In genomic region chr9:86308687-86309086, GRCh38 we compare ENCODE assay signal across 16 cellular contexts. TPM values are rescaled to one million over a fixed set of nuclear protein-coding genes. Genes with fewer than 3 reads are reported as not detected.
DNase-seq lines count a peak whose midpoint lies in the region; ATAC-seq and TF ChIP-seq lines count a peak whose summit lies in the region.
"Had no signal": no experiment of that assay in that cellular context is flagged by ENCODE, and none has a peak within 500 bp of the region (broad histone marks: within the 10 kb centered on the region; RNA-seq: fewer than 3 reads in every experiment).

No MANE protein-coding gene starts in this region.

- no peak for TF ChIP-seq CTCF in psoas muscle (IDR thresholded peaks at IDR 0.05)

- H3K36me3 Mint-ChIP-seq in activated T-helper 17 cell treated with anti-CD3 and anti-CD28 coated beads, Interleukin-2, amount 50 U/mL, for 72 hours (ENCODE audit: low read depth) = peaks cover 98% of the 10 kb centered on the region
- peaks cover 80% of the 10 kb centered on the region for H3K36me3 Mint-ChIP-seq in effector memory CD8-positive, alpha-beta T cell (ENCODE audit: insufficient read depth)

- ATAC-seq in activated T-helper 17 cell treated with anti-CD3 and anti-CD28 coated beads, Interleukin-2, amount 50 U/mL, for 72 hours (replicated peaks) = no peak
- ATAC-seq in psoas muscle (peak; percentile 89 to 98 (median 96)), HG03159 (IDR thresholded peaks at IDR 0.05; ENCODE audit: unreplicated experiment) (no peak)
- ATAC-seq in effector memory CD8-positive, alpha-beta T cell (replicated peaks) = no peak
- ATAC-seq: GM12878 had no signal

- no peaks in the 10 kb centered on the region for H3K9me3 Mint-ChIP-seq in activated T-helper 17 cell treated with anti-CD3 and anti-CD28 coated beads, Interleukin-2, amount 50 U/mL, for 72 hours
- no peaks in the 10 kb centered on the region for H3K9me3 Mint-ChIP-seq in effector memory CD8-positive, alpha-beta T cell

- peaks cover 3 to 82% of the 10 kb centered on the region in 2 donors for H3K36me3 ChIP-seq in psoas muscle (ENCODE audit: insufficient read depth in 1 of 2, low read depth in 1 of 2)

- intact Hi-C loops in psoas muscle (cut with DNase I) = no loop called here

- H3K27me3 ChIP-seq in psoas muscle (ENCODE audit: insufficient read depth in 3 of 3, low read length in 2 of 3) = no peaks in the 10 kb centered on the region

- no peak overlapping the region for H3K4me3 ChIP-seq in psoas muscle
- H3K4me3 ChIP-seq: GM12878, HAP-1 had no signal

- peak overlapping the region; percentile 36 for H3K27ac Mint-ChIP-seq in activated T-helper 17 cell treated with anti-CD3 and anti-CD28 coated beads, Interleukin-2, amount 50 U/mL, for 72 hours
- H3K27ac Mint-ChIP-seq in effector memory CD8-positive, alpha-beta T cell = peak overlapping the region in 1 of 2 donors; percentile 25
- H3K27ac Mint-ChIP-seq: CD4-positive, alpha-beta T cell had no signal

- 28 to 42% (median 32%) methylated on average over 1 of the region's 1 CpG for WGBS in psoas muscle, 3 donors

- DNase-seq in AG08396 (ENCODE audit: low spot score) (peak; percentile 25), hepatic stellate cell (ENCODE audit: low spot score) (peak; percentile 6), psoas muscle (no peak), HUDEP-2 (lab: John Stamatoyannopoulos, UW; ENCODE audit: unreplicated experiment in 76 of 76) (no peak)
- DNase-seq in effector memory CD8-positive, alpha-beta T cell = no peak
- no peak for DNase-seq in activated CD8-positive, alpha-beta memory T cell treated with anti-CD3 and anti-CD28 coated beads, Interleukin-2, amount 50 U/mL, for 48 hours
- DNase-seq: 8988T; C1 segment of cervical spinal cord; Calu3; CD4-positive, alpha-beta T cell; DMS79; GOT3 had no signal

- H3K27me3 Mint-ChIP-seq in activated T-helper 17 cell treated with anti-CD3 and anti-CD28 coated beads, Interleukin-2, amount 50 U/mL, for 72 hours = no peaks in the 10 kb centered on the region
- H3K27me3 Mint-ChIP-seq in effector memory CD8-positive, alpha-beta T cell = no peaks in the 10 kb centered on the region
- H3K27me3 Mint-ChIP-seq: CD4-positive, alpha-beta T cell had no signal

- H3K27ac ChIP-seq in psoas muscle = peak overlapping the region; percentile 57

- H3K9me3 ChIP-seq in psoas muscle = no peaks in the 10 kb centered on the region
- H3K9me3 ChIP-seq: HAP-1 had no signal

- peaks cover 12% of the 10 kb centered on the region for H3K4me1 Mint-ChIP-seq in activated T-helper 17 cell treated with anti-CD3 and anti-CD28 coated beads, Interleukin-2, amount 50 U/mL, for 72 hours
- peaks cover 9 to 18% of the 10 kb centered on the region in 2 donors for H3K4me1 Mint-ChIP-seq in effector memory CD8-positive, alpha-beta T cell (ENCODE audit: low read depth in 2 of 2)

- peaks cover 16% of the 10 kb centered on the region for H3K4me1 ChIP-seq in psoas muscle

- no peak overlapping the region for H3K4me3 Mint-ChIP-seq in activated T-helper 17 cell treated with anti-CD3 and anti-CD28 coated beads, Interleukin-2, amount 50 U/mL, for 72 hours
- H3K4me3 Mint-ChIP-seq in effector memory CD8-positive, alpha-beta T cell = no peak overlapping the region
- H3K4me3 Mint-ChIP-seq: CD4-positive, alpha-beta T cell had no signal

RNA-seq across cellular contexts. Expression of gene ISCA1, which starts 26.3 kb away (rescaled TPM):
- total RNA-seq in activated T-helper 17 cell treated with anti-CD3 and anti-CD28 coated beads, Interleukin-2, amount 50 U/mL, for 72 hours = 10 to 100 TPM; 33.2 to 34.6 TPM
- 10 to 100 TPM; 44.5 to 66.4 (median 50.0) TPM for total RNA-seq in psoas muscle
- 100 to 1,000 TPM in 1 of 3 donors, 10 to 100 TPM in 2; 69.4 to 130 (median 79.9) TPM for polyA plus RNA-seq in psoas muscle

RNA-seq across cellular contexts. Expression of gene TUT7, which starts 45.5 kb away (rescaled TPM):
- 10 to 100 TPM; 42.7 to 79.0 TPM for total RNA-seq in activated T-helper 17 cell treated with anti-CD3 and anti-CD28 coated beads, Interleukin-2, amount 50 U/mL, for 72 hours
- total RNA-seq in psoas muscle = 10 to 100 TPM; 13.5 to 21.3 (median 18.2) TPM
- polyA plus RNA-seq in psoas muscle = 10 to 100 TPM in 2 of 3 donors, 1 to 10 TPM in 1; 9.4 to 15.5 (median 12.7) TPM

RNA-seq across cellular contexts. Expression of gene C9orf153, which starts 49.2 kb away (rescaled TPM):
- total RNA-seq in activated T-helper 17 cell treated with anti-CD3 and anti-CD28 coated beads, Interleukin-2, amount 50 U/mL, for 72 hours = 1 to 10 TPM in 1 of 2 donors, under 1 TPM in 1; 0.26 to 1.0 TPM
- total RNA-seq in psoas muscle = under 1 TPM in 3 of 4 donors, not detected in 1; 0.13 to 0.51 (median 0.36) TPM
- polyA plus RNA-seq in psoas muscle = under 1 TPM; 0.04 to 0.22 (median 0.09) TPM
- total RNA-seq: Calu3 had no signal

Comparison
In these comparisons a context has a peak if more than half of its experiments do, and no peak if none do; other contexts are left out.
1. DNase-seq: peak in AG08396 (single experiment) and hepatic stellate cell (single experiment); none in psoas muscle (0 of 2), effector memory CD8-positive, alpha-beta T cell (0 of 3), activated CD8-positive, alpha-beta memory T cell treated with anti-CD3 and anti-CD28 coated beads, Interleukin-2, amount 50 U/mL, for 48 hours (single experiment) and HUDEP-2 (0 of 76).
2. ATAC-seq: peak in psoas muscle (4 of 4); none in activated T-helper 17 cell treated with anti-CD3 and anti-CD28 coated beads, Interleukin-2, amount 50 U/mL, for 72 hours (single experiment), effector memory CD8-positive, alpha-beta T cell (single experiment) and HG03159 (single experiment).